In genomic region chr1:203517426-203517974, GRCh38 we compare ENCODE assay signal across 29 cellular contexts. TPM values are rescaled to one million over a fixed set of nuclear protein-coding genes. Genes with fewer than 3 reads are reported as not detected.
DNase-seq lines count a peak whose midpoint lies in the region; ATAC-seq and TF ChIP-seq lines count a peak whose summit lies in the region.
"Had no signal": no experiment of that assay in that cellular context is flagged by ENCODE, and none has a peak within 500 bp of the region (broad histone marks: within the 10 kb centered on the region; RNA-seq: fewer than 3 reads in every experiment).

No MANE protein-coding gene starts in this region.

- no peak overlapping the region for H3K27ac Mint-ChIP-seq in nephron progenitor cell
- H3K27ac Mint-ChIP-seq in activated CD4-positive, alpha-beta T cell treated with anti-CD3 and anti-CD28 coated beads for 36 hours: no peak overlapping the region
- H3K27ac Mint-ChIP-seq: activated T-cell treated with anti-CD3 and anti-CD28 coated beads, Interleukin-2, amount 50 U/mL, for 72 hours; WTC11 had no signal

- POLR2A ChIA-PET in activated CD4-positive, alpha-beta T cell treated with anti-CD3 and anti-CD28 coated beads for 36 hours (lab: Charles Lee): no interaction called here

- ATAC-seq in foreskin keratinocyte: peak; percentile 10
- ATAC-seq in activated CD4-positive, alpha-beta T cell treated with anti-CD3 and anti-CD28 coated beads for 36 hours: no peak
- no peak for ATAC-seq in GM21423 (IDR thresholded peaks at IDR 0.05; ENCODE audit: unreplicated experiment)
- ATAC-seq: activated T-cell treated with anti-CD3 and anti-CD28 coated beads, Interleukin-2, amount 50 U/mL, for 72 hours; body of pancreas; left ventricle myocardium superior; natural killer cell treated with Interleukin-12 subunit alpha and Interleukin-12 subunit beta and Interleukin-15 and Interleukin-18, amount 100 ng/mL, for 72 hours; PC-3; WTC11 had no signal

- intact Hi-C loops in activated CD4-positive, alpha-beta T cell treated with anti-CD3 and anti-CD28 coated beads for 36 hours (cut with DNase I, micrococcal nuclease): no loop called here

- no peaks in the 10 kb centered on the region for H3K9me3 Mint-ChIP-seq in nephron progenitor cell
- no peaks in the 10 kb centered on the region for H3K9me3 Mint-ChIP-seq in activated CD4-positive, alpha-beta T cell treated with anti-CD3 and anti-CD28 coated beads for 36 hours (ENCODE audit: low read depth)
- H3K9me3 Mint-ChIP-seq: activated T-cell treated with anti-CD3 and anti-CD28 coated beads, Interleukin-2, amount 50 U/mL, for 72 hours; natural killer cell treated with Interleukin-12 subunit alpha and Interleukin-12 subunit beta and Interleukin-15 and Interleukin-18, amount 100 ng/mL, for 72 hours; WTC11 had no signal

- TF ChIP-seq CTCF in foreskin keratinocyte (conservative IDR thresholded peaks at IDR 0.05) (no peak), nephron progenitor cell (IDR thresholded peaks at IDR 0.05) (no peak)

- CTCF ChIA-PET in activated CD4-positive, alpha-beta T cell treated with anti-CD3 and anti-CD28 coated beads for 36 hours (lab: Charles Lee): interaction anchor here (0.6 to 1.6 kb wide), 2 partner anchors 13 to 795 kb away, joined by 3 to 6 read pairs; no protein-coding TSS in a partner anchor

- no peaks in the 10 kb centered on the region for H3K36me3 Mint-ChIP-seq in nephron progenitor cell (ENCODE audit: low read depth)
- H3K36me3 Mint-ChIP-seq in activated CD4-positive, alpha-beta T cell treated with anti-CD3 and anti-CD28 coated beads for 36 hours (ENCODE audit: low read depth): no peaks in the 10 kb centered on the region
- H3K36me3 Mint-ChIP-seq: natural killer cell treated with Interleukin-12 subunit alpha and Interleukin-12 subunit beta and Interleukin-15 and Interleukin-18, amount 100 ng/mL, for 72 hours; WTC11 had no signal

- DNase-seq in Daoy (ENCODE audit: low read depth) (peak; percentile 54), M059J (ENCODE audit: low read depth) (peak; percentile 45), foreskin keratinocyte (peak in 1 of 2 donors; percentile 32), nephron progenitor cell (no peak), EL (no peak), superior temporal gyrus (ENCODE audit: extremely low spot score) (no peak)
- DNase-seq in activated CD4-positive, alpha-beta T cell treated with anti-CD3 and anti-CD28 coated beads for 36 hours: no peak
- DNase-seq: activated naive CD4-positive, alpha-beta T cell; activated T-cell treated with anti-CD3 and anti-CD28 coated beads, Interleukin-2, amount 50 U/mL, for 72 hours; body of pancreas; cerebellar nuclear complex; left ventricle myocardium superior; NCI-H1105; NCI-H2081 treated with DMSO at 0.1 percent for 48 hours; NCI-H510A; PC-3; Right ventricle myocardium superior; stimulated activated CD4-positive, alpha-beta T cell treated with anti-CD3 and anti-CD28 coated beads, Interleukin-2, amount 100 ng/mL, for 24 hours; stomach; T-helper 9 cell had no signal

- H3K27ac ChIP-seq in foreskin keratinocyte: no peak overlapping the region
- H3K27ac ChIP-seq: body of pancreas, dorsolateral prefrontal cortex, parathyroid adenoma, stomach, tibial nerve had no signal

- H3K27me3 ChIP-seq in foreskin keratinocyte: no peaks in the 10 kb centered on the region
- H3K27me3 ChIP-seq: body of pancreas, dorsolateral prefrontal cortex, stomach, tibial nerve had no signal

- H3K4me1 ChIP-seq in foreskin keratinocyte: peaks cover 27% of the 10 kb centered on the region
- H3K4me1 ChIP-seq: parathyroid adenoma had no signal

- H3K4me3 Mint-ChIP-seq in nephron progenitor cell: peak overlapping the region; percentile 61
- H3K4me3 Mint-ChIP-seq in activated CD4-positive, alpha-beta T cell treated with anti-CD3 and anti-CD28 coated beads for 36 hours: no peak overlapping the region
- H3K4me3 Mint-ChIP-seq: activated T-cell treated with anti-CD3 and anti-CD28 coated beads, Interleukin-2, amount 50 U/mL, for 72 hours; natural killer cell treated with Interleukin-12 subunit alpha and Interleukin-12 subunit beta and Interleukin-15 and Interleukin-18, amount 100 ng/mL, for 72 hours; WTC11 had no signal

- peaks cover 89% of the 10 kb centered on the region for H3K27me3 Mint-ChIP-seq in nephron progenitor cell (ENCODE audit: low read depth, poor library complexity)
- H3K27me3 Mint-ChIP-seq in activated CD4-positive, alpha-beta T cell treated with anti-CD3 and anti-CD28 coated beads for 36 hours: no peaks in the 10 kb centered on the region

- H3K4me1 Mint-ChIP-seq in nephron progenitor cell: peaks cover 73% of the 10 kb centered on the region
- H3K4me1 Mint-ChIP-seq in activated CD4-positive, alpha-beta T cell treated with anti-CD3 and anti-CD28 coated beads for 36 hours: peaks cover 32% of the 10 kb centered on the region

RNA-seq across cellular contexts. Expression of gene OPTC, which starts 23.5 kb away (rescaled TPM):
- not detected in 2 replicates for total RNA-seq in Daoy (2014; rRNA removed; shearing (Covaris generic))
- total RNA-seq in M059J (2014; rRNA removed; shearing (Covaris generic)): not detected in 2 replicates
- total RNA-seq in foreskin keratinocyte: not detected in 2 replicates
- not detected in 2 replicates for polyA plus RNA-seq in foreskin keratinocyte
- total RNA-seq in activated CD4-positive, alpha-beta T cell treated with anti-CD3 and anti-CD28 coated beads for 36 hours: not detected
- total RNA-seq: activated T-cell treated with anti-CD3 and anti-CD28 coated beads, Interleukin-2, amount 50 U/mL, for 72 hours; body of pancreas; fibroblast of lung; left ventricle myocardium superior; MCF 10A; natural killer cell treated with Interleukin-12 subunit alpha and Interleukin-12 subunit beta and Interleukin-15 and Interleukin-18, amount 100 ng/mL, for 72 hours; PC-3; Right ventricle myocardium superior; stomach; tibial nerve had no signal
- polyA plus RNA-seq: BJ, fibroblast of lung, stomach had no signal

RNA-seq across cellular contexts. Expression of gene PRELP, which starts 41.9 kb away (rescaled TPM):
- total RNA-seq in Daoy (2014; rRNA removed; shearing (Covaris generic)): not detected in 2 replicates
- total RNA-seq in M059J (2014; rRNA removed; shearing (Covaris generic)): not detected in 2 replicates
- 0.03 and 0.07 TPM in 2 replicates for total RNA-seq in foreskin keratinocyte
- 0.04 and 0.07 TPM in 2 replicates for polyA plus RNA-seq in foreskin keratinocyte
- total RNA-seq in activated CD4-positive, alpha-beta T cell treated with anti-CD3 and anti-CD28 coated beads for 36 hours: not detected
- total RNA-seq: activated T-cell treated with anti-CD3 and anti-CD28 coated beads, Interleukin-2, amount 50 U/mL, for 72 hours; MCF 10A; natural killer cell treated with Interleukin-12 subunit alpha and Interleukin-12 subunit beta and Interleukin-15 and Interleukin-18, amount 100 ng/mL, for 72 hours; PC-3 had no signal

Comparison
In these comparisons a context has a peak if more than half of its experiments do, and no peak if none do; other contexts are left out.
1. DNase-seq: peak in Daoy (single experiment) and M059J (single experiment); none in nephron progenitor cell (single experiment), activated CD4-positive, alpha-beta T cell treated with anti-CD3 and anti-CD28 coated beads for 36 hours (single experiment), EL (single experiment) and superior temporal gyrus (single experiment).